In the genomic region with DNA sequence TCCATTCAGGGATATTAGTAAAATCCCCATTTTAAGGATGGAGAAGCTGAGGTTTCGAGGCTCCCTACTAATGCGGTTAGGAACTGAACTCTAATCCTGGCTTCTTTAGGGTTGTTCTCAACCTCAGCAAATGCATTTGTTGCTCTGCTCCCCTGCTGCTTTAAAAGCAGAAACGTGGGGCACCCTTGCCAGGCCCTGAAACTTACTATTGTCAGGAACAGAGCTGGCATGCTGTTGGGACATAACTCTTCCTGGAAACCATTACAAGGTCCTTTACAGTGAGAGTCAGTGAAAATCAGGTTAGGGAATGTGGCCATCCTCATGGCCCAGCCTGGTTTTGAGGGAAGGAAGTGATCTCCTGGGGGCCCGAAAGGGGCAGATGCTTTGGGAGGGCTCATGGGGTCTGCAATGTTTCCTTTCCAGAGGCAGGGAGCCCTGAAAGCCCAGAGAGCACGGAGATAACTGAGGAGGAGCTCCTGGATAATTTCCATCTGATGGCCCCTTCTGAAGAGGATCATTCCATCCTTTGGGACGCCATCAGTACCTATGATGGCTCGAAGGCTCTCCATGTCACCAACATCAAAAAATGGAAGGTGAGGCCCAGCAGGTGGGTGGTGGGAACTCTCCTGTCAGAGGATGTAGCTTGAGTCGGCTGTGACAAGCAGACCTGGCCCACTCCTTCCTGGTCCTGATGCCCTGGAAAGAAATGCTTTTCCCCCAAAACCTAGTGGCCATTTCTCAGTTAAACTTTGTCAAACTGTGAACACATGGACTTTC, we compare ENCODE assay signal across 1 cellular context.
TF ChIP-seq lines count a peak whose summit lies in the region.

No MANE protein-coding gene starts in this region.

TF ChIP-seq in GM23338, 12 proteins besides CTCF, POLR2A, EP300 and RAD21 (continued from another document):
- TF ChIP-seq, protein P1, sequence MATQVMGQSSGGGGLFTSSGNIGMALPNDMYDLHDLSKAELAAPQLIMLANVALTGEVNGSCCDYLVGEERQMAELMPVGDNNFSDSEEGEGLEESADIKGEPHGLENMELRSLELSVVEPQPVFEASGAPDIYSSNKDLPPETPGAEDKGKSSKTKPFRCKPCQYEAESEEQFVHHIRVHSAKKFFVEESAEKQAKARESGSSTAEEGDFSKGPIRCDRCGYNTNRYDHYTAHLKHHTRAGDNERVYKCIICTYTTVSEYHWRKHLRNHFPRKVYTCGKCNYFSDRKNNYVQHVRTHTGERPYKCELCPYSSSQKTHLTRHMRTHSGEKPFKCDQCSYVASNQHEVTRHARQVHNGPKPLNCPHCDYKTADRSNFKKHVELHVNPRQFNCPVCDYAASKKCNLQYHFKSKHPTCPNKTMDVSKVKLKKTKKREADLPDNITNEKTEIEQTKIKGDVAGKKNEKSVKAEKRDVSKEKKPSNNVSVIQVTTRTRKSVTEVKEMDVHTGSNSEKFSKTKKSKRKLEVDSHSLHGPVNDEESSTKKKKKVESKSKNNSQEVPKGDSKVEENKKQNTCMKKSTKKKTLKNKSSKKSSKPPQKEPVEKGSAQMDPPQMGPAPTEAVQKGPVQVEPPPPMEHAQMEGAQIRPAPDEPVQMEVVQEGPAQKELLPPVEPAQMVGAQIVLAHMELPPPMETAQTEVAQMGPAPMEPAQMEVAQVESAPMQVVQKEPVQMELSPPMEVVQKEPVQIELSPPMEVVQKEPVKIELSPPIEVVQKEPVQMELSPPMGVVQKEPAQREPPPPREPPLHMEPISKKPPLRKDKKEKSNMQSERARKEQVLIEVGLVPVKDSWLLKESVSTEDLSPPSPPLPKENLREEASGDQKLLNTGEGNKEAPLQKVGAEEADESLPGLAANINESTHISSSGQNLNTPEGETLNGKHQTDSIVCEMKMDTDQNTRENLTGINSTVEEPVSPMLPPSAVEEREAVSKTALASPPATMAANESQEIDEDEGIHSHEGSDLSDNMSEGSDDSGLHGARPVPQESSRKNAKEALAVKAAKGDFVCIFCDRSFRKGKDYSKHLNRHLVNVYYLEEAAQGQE (IDR thresholded peaks at IDR 0.05; ENCODE audit: unreplicated experiment), result no peak
- no peak for TF ChIP-seq POLR2AphosphoS5 (IDR thresholded peaks at IDR 0.05; ENCODE audit: low read depth)
- TF ChIP-seq, protein P2, sequence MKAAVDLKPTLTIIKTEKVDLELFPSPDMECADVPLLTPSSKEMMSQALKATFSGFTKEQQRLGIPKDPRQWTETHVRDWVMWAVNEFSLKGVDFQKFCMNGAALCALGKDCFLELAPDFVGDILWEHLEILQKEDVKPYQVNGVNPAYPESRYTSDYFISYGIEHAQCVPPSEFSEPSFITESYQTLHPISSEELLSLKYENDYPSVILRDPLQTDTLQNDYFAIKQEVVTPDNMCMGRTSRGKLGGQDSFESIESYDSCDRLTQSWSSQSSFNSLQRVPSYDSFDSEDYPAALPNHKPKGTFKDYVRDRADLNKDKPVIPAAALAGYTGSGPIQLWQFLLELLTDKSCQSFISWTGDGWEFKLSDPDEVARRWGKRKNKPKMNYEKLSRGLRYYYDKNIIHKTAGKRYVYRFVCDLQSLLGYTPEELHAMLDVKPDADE (IDR thresholded peaks at IDR 0.05), result no peak
- no peak for TF ChIP-seq ZNF114 (CRISPR knock-in tag; IDR thresholded peaks at IDR 0.05)
TF ChIP-seq in GM23338: peak in this region for 0.
